ENCODE assay signal across 23 cellular contexts in genomic region chr13:26494591-26494990, GRCh38.
"Had no signal": no experiment of that assay in that cellular context is flagged by ENCODE, and none has a peak within 500 bp of the region (broad histone marks: within the 10 kb centered on the region; RNA-seq: fewer than 3 reads in every experiment).

No MANE protein-coding gene starts in this region.

- H3K4me3 ChIP-seq: dorsolateral prefrontal cortex, heart right ventricle, left lung, prostate gland, skin epidermis, spleen, testis, tibial artery had no signal

- H3K4me1 ChIP-seq: left lung, prostate gland, testis, tibial artery had no signal

- H3K27ac ChIP-seq: dorsolateral prefrontal cortex, epithelial cell of prostate, heart right ventricle, left lung, prostate gland, skin epidermis, spleen, testis, tibial artery had no signal

- H3K27me3 ChIP-seq: dorsolateral prefrontal cortex, left lung, testis, tibial artery had no signal

- H3K36me3 ChIP-seq: heart right ventricle, left lung, prostate gland, spleen, tibial artery had no signal

- DNase-seq: dorsolateral prefrontal cortex; effector CD4-positive, alpha-beta T cell; foreskin melanocyte; glutamatergic neuron; heart right ventricle; hippocampal formation; left cardiac atrium; left lung; mesenchymal stem cell; midbrain; naive thymus-derived CD8-positive, alpha-beta T cell; nephron progenitor cell; nucleus accumbens; right cardiac atrium; spleen; stimulated activated CD4-positive, alpha-beta T cell treated with anti-CD3 and anti-CD28 coated beads, Interleukin-4, amount 100 ng/mL, for 4 hours; stimulated activated naive CD8-positive, alpha-beta T cell treated with anti-CD3 and anti-CD28 coated beads, Interleukin-15, Interleukin-2, amounts not matched to agents 100 U/mL and 50 U/mL, for 24 hours; substantia nigra; testis; tibial artery had no signal

- H3K9me3 ChIP-seq: heart right ventricle, left lung, prostate gland, spleen, testis, tibial artery had no signal
